Comparison of ENCODE assay signal across 1 cellular context in genomic region chr5:95262933-95263660, GRCh38.
A peak's percentile ranks its signal among the peaks of the same experiment; 100 is the strongest.
TF ChIP-seq lines count a peak whose summit lies in the region.

No MANE protein-coding gene starts in this region.

TF ChIP-seq in HepG2, 621 proteins besides CTCF, POLR2A, EP300 and RAD21 (continued from another document and continues in another):
- TF ChIP-seq ZNF276 (CRISPR knock-in tag; IDR thresholded peaks at IDR 0.05; ENCODE audit: low read depth): no peak
- peak; percentile 39; the same call in 1 of the 2 replicates for TF ChIP-seq HOXA3 (CRISPR knock-in tag; IDR thresholded peaks at IDR 0.05)
- TF ChIP-seq DRAP1 (CRISPR knock-in tag; IDR thresholded peaks at IDR 0.05): 0 out of 2 replicates have a peak, but pooled peaks have one; percentile 21
- no peak for TF ChIP-seq ZNF512 (CRISPR knock-in tag; IDR thresholded peaks at IDR 0.05)
- TF ChIP-seq MAFK (conservative IDR thresholded peaks at IDR 0.05 in 1 of 2, IDR thresholded peaks at IDR 0.05 in 1 of 2; ENCODE audit: low read length in 2 of 2): 0 out of 4 replicates have a peak, but pooled peaks have one; percentile 1 to 11
- no peak for TF ChIP-seq ZFP41 (CRISPR knock-in tag; IDR thresholded peaks at IDR 0.05; ENCODE audit: borderline replicate concordance)
- peak; percentile 68; the same call in 1 of the 2 replicates for TF ChIP-seq FOXJ3 (CRISPR knock-in tag; IDR thresholded peaks at IDR 0.05; ENCODE audit: borderline replicate concordance)
- no peak for TF ChIP-seq ZFX (CRISPR knock-in tag; IDR thresholded peaks at IDR 0.05; ENCODE audit: low read depth)
- TF ChIP-seq ZNF124 (CRISPR knock-in tag; IDR thresholded peaks at IDR 0.05): 0 out of 2 replicates have a peak, but pooled peaks have one; percentile 54
- TF ChIP-seq TARDBP (CRISPR knock-in tag; IDR thresholded peaks at IDR 0.05): peak; percentile 41; the same call in 1 of the 2 replicates
- no peak for TF ChIP-seq NFE2L2 (IDR thresholded peaks at IDR 0.05; ENCODE audit: low read length)
- no peak for TF ChIP-seq SRSF4 (IDR thresholded peaks at IDR 0.05; ENCODE audit: low read depth, low read length, poor library complexity, severe bottlenecking)
- no peak for TF ChIP-seq CCAR2 (optimal IDR thresholded peaks at IDR 0.05; ENCODE audit: low read depth, low read length)
- TF ChIP-seq PRDM15 (CRISPR knock-in tag; IDR thresholded peaks at IDR 0.05): no peak
- TF ChIP-seq TCF7 (IDR thresholded peaks at IDR 0.05; ENCODE audit: low read depth): no peak
- no peak for TF ChIP-seq ZNF597 (CRISPR knock-in tag; IDR thresholded peaks at IDR 0.05)
- TF ChIP-seq FOXK2 (IDR thresholded peaks at IDR 0.05): no peak
- TF ChIP-seq YY1 (IDR thresholded peaks at IDR 0.05; ENCODE audit: insufficient read depth, insufficient replicate concordance, low read depth, low read length): no peak
- peak; percentile 87 for TF ChIP-seq HNF4G (IDR thresholded peaks at IDR 0.05; ENCODE audit: borderline replicate concordance, low read depth, low read length)
- no peak; the same call in 1 of the 2 replicates for TF ChIP-seq HNF4G (CRISPR knock-in tag; IDR thresholded peaks at IDR 0.05; ENCODE audit: borderline replicate concordance, low read depth)
- no peak for TF ChIP-seq MAFG (CRISPR knock-in tag; IDR thresholded peaks at IDR 0.05)
- no peak for TF ChIP-seq ZNF7 (CRISPR knock-in tag; IDR thresholded peaks at IDR 0.05)
- TF ChIP-seq ZNF704 (CRISPR knock-in tag; IDR thresholded peaks at IDR 0.05; ENCODE audit: borderline replicate concordance): no peak
- TF ChIP-seq ZMYM2 (CRISPR knock-in tag; IDR thresholded peaks at IDR 0.05): no peak
- TF ChIP-seq THAP11 (CRISPR knock-in tag; IDR thresholded peaks at IDR 0.05): 0 out of 2 replicates have a peak, but pooled peaks have one; percentile 51
- peak; percentile 62 for TF ChIP-seq ZNF264 (CRISPR knock-in tag; IDR thresholded peaks at IDR 0.05)
- TF ChIP-seq FUBP1 (CRISPR knock-in tag; IDR thresholded peaks at IDR 0.05; ENCODE audit: borderline replicate concordance): no peak
- peak; percentile 53 for TF ChIP-seq SAP130 (CRISPR knock-in tag; IDR thresholded peaks at IDR 0.05; ENCODE audit: low read depth)
- TF ChIP-seq NCOR1 (IDR thresholded peaks at IDR 0.05; ENCODE audit: borderline replicate concordance, low read length): peak; percentile 76
- TF ChIP-seq CREBL2 (CRISPR knock-in tag; IDR thresholded peaks at IDR 0.05; ENCODE audit: borderline replicate concordance): no peak
- TF ChIP-seq ZNF282 (IDR thresholded peaks at IDR 0.05; ENCODE audit: partially characterized antibody): no peak
- peak; percentile 31; the same call in 1 of the 2 replicates for TF ChIP-seq ZGPAT (CRISPR knock-in tag; IDR thresholded peaks at IDR 0.05)
- peak; percentile 55; the same call in 1 of the 2 replicates for TF ChIP-seq CREM (IDR thresholded peaks at IDR 0.05)
- no peak for TF ChIP-seq CREM (CRISPR knock-in tag; IDR thresholded peaks at IDR 0.05)
- no peak for TF ChIP-seq PAX8 (CRISPR knock-in tag; IDR thresholded peaks at IDR 0.05; ENCODE audit: borderline replicate concordance)
- TF ChIP-seq RBAK (CRISPR knock-in tag; IDR thresholded peaks at IDR 0.05): no peak
- TF ChIP-seq ZNF180 (CRISPR knock-in tag; IDR thresholded peaks at IDR 0.05; ENCODE audit: borderline replicate concordance, low read depth): no peak
- TF ChIP-seq GATAD1 (CRISPR knock-in tag; IDR thresholded peaks at IDR 0.05): 0 out of 2 replicates have a peak, but pooled peaks have one; percentile 32
- no peak for TF ChIP-seq AKNA (CRISPR knock-in tag; IDR thresholded peaks at IDR 0.05; ENCODE audit: borderline replicate concordance)
- TF ChIP-seq ZNF605 (CRISPR knock-in tag; IDR thresholded peaks at IDR 0.05): no peak
- TF ChIP-seq NCOA1 (CRISPR knock-in tag; IDR thresholded peaks at IDR 0.05): no peak
- TF ChIP-seq KMT2A (CRISPR knock-in tag; IDR thresholded peaks at IDR 0.05): no peak
- TF ChIP-seq JUNB (CRISPR knock-in tag; IDR thresholded peaks at IDR 0.05; ENCODE audit: borderline replicate concordance): no peak
- no peak for TF ChIP-seq GFI1 (CRISPR knock-in tag; IDR thresholded peaks at IDR 0.05; ENCODE audit: borderline replicate concordance)
- 0 out of 2 replicates have a peak, but pooled peaks have one; percentile 44 for TF ChIP-seq MEIS2 (CRISPR knock-in tag; IDR thresholded peaks at IDR 0.05)
- TF ChIP-seq SMAD1 (CRISPR knock-in tag; IDR thresholded peaks at IDR 0.05; ENCODE audit: borderline replicate concordance, low read depth): no peak
